Comparison of ENCODE assay signal across 35 cellular contexts in the genomic region with DNA sequence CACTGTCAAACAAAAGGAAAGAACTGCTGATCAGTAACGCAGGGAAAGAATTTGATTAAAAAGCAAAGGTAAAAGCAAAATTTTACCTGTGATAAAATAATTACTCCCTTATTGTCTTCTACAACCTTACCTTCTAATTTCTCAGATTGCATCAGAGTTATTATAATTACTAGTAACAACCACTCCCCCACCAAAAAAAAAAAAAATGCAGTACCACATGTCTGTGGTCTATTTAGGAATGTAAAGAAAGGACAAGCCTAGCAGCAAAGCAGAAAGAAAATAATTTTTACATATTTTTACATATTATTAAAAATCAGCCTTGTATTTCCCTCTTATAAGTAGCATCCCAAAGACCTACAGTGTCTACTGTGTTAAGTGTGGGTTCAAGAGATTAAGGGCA.
"Had no signal": no experiment of that assay in that cellular context is flagged by ENCODE, and none has a peak within 500 bp of the region (broad histone marks: within the 10 kb centered on the region; RNA-seq: fewer than 3 reads in every experiment).

No MANE protein-coding gene starts in this region.

- DNase-seq: activated B cell treated with CpG ODN at 0.5 μM for 24 hours; activated CD4-positive, alpha-beta T cell treated with anti-CD3 and anti-CD28 coated beads for 36 hours; activated CD8-positive, alpha-beta memory T cell treated with anti-CD3 and anti-CD28 coated beads, Interleukin-2, amount 10 ng/mL, durations not matched to agents 7 days and 5 days; activated CD8-positive, alpha-beta T cell treated with anti-CD3 and anti-CD28 coated beads, Interleukin-2, amount 10 ng/mL, durations not matched to agents 7 days and 5 days; activated effector memory CD4-positive, alpha-beta T cell treated with Interleukin-2 at 50 U/mL for 16 hours; activated naive CD4-positive, alpha-beta T cell treated with Interleukin-2 at 50 U/mL for 16 hours; adrenal gland; caudate nucleus; endodermal cell; heart right ventricle; islet precursor cell; left cardiac atrium; mammary epithelial cell; midbrain; naive thymus-derived CD4-positive, alpha-beta T cell; nucleus accumbens; pancreas; sigmoid colon; stimulated activated CD4-positive, alpha-beta T cell treated with anti-CD3 and anti-CD28 coated beads, Interleukin-1b, Interleukin-23, amount 100 ng/mL, for 48 hours; stimulated activated CD4-positive, alpha-beta T cell treated with anti-CD3 and anti-CD28 coated beads, Interleukin-4, amount 100 ng/mL, for 4 hours; stimulated activated CD8-positive, alpha-beta memory T cell treated with anti-CD3 and anti-CD28 coated beads, Interleukin-4, amount 100 ng/mL, for 48 hours; stimulated activated naive CD8-positive, alpha-beta T cell treated with anti-CD3 and anti-CD28 coated beads, Interleukin-15, amount 100 ng/mL, for 72 hours; substantia nigra; T-cell; uterus had no signal

- H3K27me3 ChIP-seq: adrenal gland, ascending aorta, esophagus muscularis mucosa, heart right ventricle, pancreas, sigmoid colon, uterus had no signal

- H3K4me1 ChIP-seq: adrenal gland, ascending aorta, esophagus muscularis mucosa, heart right ventricle, pancreas, prostate gland, sigmoid colon, uterus had no signal

- H3K9me3 ChIP-seq: adrenal gland, pancreas, prostate gland had no signal

- H3K36me3 Mint-ChIP-seq: activated CD8-positive, alpha-beta memory T cell treated with anti-CD3 and anti-CD28 coated beads, Interleukin-2, amount 10 ng/mL, durations not matched to agents 7 days and 5 days; activated naive CD8-positive, alpha-beta T cell; naive thymus-derived CD4-positive, alpha-beta T cell; stimulated activated memory B cell treated with anti-CD40 and anti-IgM and Interleukin-4, amounts not matched to agents 10 μg/mL and 1 μg/mL and 100 μg/mL, for 72 hours; T-cell; type B pancreatic cell had no signal

- H3K4me3 ChIP-seq: adrenal gland, ascending aorta, esophagus muscularis mucosa, heart right ventricle, pancreas, prostate gland, sigmoid colon, smooth muscle cell, uterus had no signal

- H3K4me3 Mint-ChIP-seq: activated B cell treated with CpG ODN at 0.5 μM for 24 hours; activated CD4-positive, alpha-beta T cell treated with anti-CD3 and anti-CD28 coated beads for 36 hours; activated CD8-positive, alpha-beta memory T cell treated with anti-CD3 and anti-CD28 coated beads, Interleukin-2, amount 10 ng/mL, durations not matched to agents 7 days and 5 days; activated CD8-positive, alpha-beta T cell treated with anti-CD3 and anti-CD28 coated beads, Interleukin-2, amount 10 ng/mL, durations not matched to agents 7 days and 5 days; activated naive CD8-positive, alpha-beta T cell; dendritic cell treated with granulocyte-macrophage colony-stimulating factor and Interleukin-4, amounts not matched to agents 40 ng/mL and 50 ng/mL, for 4 days; endodermal cell; naive thymus-derived CD4-positive, alpha-beta T cell; neural crest cell; stimulated activated memory B cell treated with anti-CD40 and anti-IgM and Interleukin-4, amounts not matched to agents 10 μg/mL and 1 μg/mL and 100 μg/mL, for 72 hours; stimulated activated naive CD8-positive, alpha-beta T cell treated with anti-CD3 and anti-CD28 coated beads, Interleukin-15, amount 100 ng/mL, for 72 hours; T-cell; T-helper 2 cell treated with Interferon-gamma antibody and Interleukin-4, amounts not matched to agents 5 μg/mL and 100 μg/mL, for 36 hours; type B pancreatic cell had no signal

- H3K36me3 ChIP-seq: adrenal gland, ascending aorta, esophagus muscularis mucosa, heart right ventricle, pancreas, prostate gland, sigmoid colon, uterus had no signal

- H3K4me2 ChIP-seq: smooth muscle cell had no signal

- H3K4me1 Mint-ChIP-seq: activated B cell treated with CpG ODN at 0.5 μM for 24 hours; activated CD4-positive, alpha-beta T cell treated with anti-CD3 and anti-CD28 coated beads for 36 hours; activated CD8-positive, alpha-beta memory T cell treated with anti-CD3 and anti-CD28 coated beads, Interleukin-2, amount 10 ng/mL, durations not matched to agents 7 days and 5 days; endodermal cell; neural crest cell; stimulated activated memory B cell treated with anti-CD40 and anti-IgM and Interleukin-4, amounts not matched to agents 10 μg/mL and 1 μg/mL and 100 μg/mL, for 72 hours; stimulated activated naive CD8-positive, alpha-beta T cell treated with anti-CD3 and anti-CD28 coated beads, Interleukin-15, amount 100 ng/mL, for 72 hours; T-cell had no signal

- H3K27ac Mint-ChIP-seq: activated B cell treated with CpG ODN at 0.5 μM for 24 hours; activated CD4-positive, alpha-beta T cell treated with anti-CD3 and anti-CD28 coated beads for 36 hours; activated CD8-positive, alpha-beta memory T cell treated with anti-CD3 and anti-CD28 coated beads, Interleukin-2, amount 10 ng/mL, durations not matched to agents 7 days and 5 days; activated CD8-positive, alpha-beta T cell treated with anti-CD3 and anti-CD28 coated beads, Interleukin-2, amount 10 ng/mL, durations not matched to agents 7 days and 5 days; activated naive CD8-positive, alpha-beta T cell; dendritic cell treated with granulocyte-macrophage colony-stimulating factor and Interleukin-4, amounts not matched to agents 40 ng/mL and 50 ng/mL, for 4 days; endodermal cell; naive thymus-derived CD4-positive, alpha-beta T cell; stimulated activated memory B cell treated with anti-CD40 and anti-IgM and Interleukin-4, amounts not matched to agents 10 μg/mL and 1 μg/mL and 100 μg/mL, for 72 hours; stimulated activated naive CD8-positive, alpha-beta T cell treated with anti-CD3 and anti-CD28 coated beads, Interleukin-15, amount 100 ng/mL, for 72 hours; T-cell; T-helper 2 cell treated with Interferon-gamma antibody and Interleukin-4, amounts not matched to agents 5 μg/mL and 100 μg/mL, for 36 hours; type B pancreatic cell had no signal

- H3K27me3 Mint-ChIP-seq: activated B cell treated with CpG ODN at 0.5 μM for 24 hours; activated CD4-positive, alpha-beta T cell treated with anti-CD3 and anti-CD28 coated beads for 36 hours; activated CD8-positive, alpha-beta memory T cell treated with anti-CD3 and anti-CD28 coated beads, Interleukin-2, amount 10 ng/mL, durations not matched to agents 7 days and 5 days; activated naive CD8-positive, alpha-beta T cell; dendritic cell treated with granulocyte-macrophage colony-stimulating factor and Interleukin-4, amounts not matched to agents 40 ng/mL and 50 ng/mL, for 4 days; naive thymus-derived CD4-positive, alpha-beta T cell; stimulated activated memory B cell treated with anti-CD40 and anti-IgM and Interleukin-4, amounts not matched to agents 10 μg/mL and 1 μg/mL and 100 μg/mL, for 72 hours; stimulated activated naive CD8-positive, alpha-beta T cell treated with anti-CD3 and anti-CD28 coated beads, Interleukin-15, amount 100 ng/mL, for 72 hours; T-cell; type B pancreatic cell had no signal

- H3K27ac ChIP-seq: adrenal gland, ascending aorta, esophagus muscularis mucosa, heart right ventricle, pancreas, prostate gland, sigmoid colon, uterus had no signal
